1 cellular context compared by ENCODE assay signal in the genomic region with DNA sequence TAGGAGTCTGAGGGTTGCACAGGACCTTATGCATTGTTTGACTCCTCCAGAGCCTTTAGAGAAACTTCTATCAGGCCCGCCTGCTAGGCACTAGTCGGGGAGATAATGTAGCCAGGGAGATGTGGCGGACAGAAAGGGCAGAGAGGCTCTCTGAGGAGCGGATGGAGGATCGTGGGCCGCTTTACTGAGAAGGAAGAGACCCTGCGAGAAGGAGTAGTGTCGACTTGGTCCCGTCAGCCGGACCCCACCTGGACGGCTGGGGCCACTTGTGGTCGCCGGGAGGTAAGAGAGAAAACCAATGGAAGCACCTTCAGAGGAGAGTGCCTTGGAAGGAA.
TF ChIP-seq lines count a peak whose summit lies in the region.

No MANE protein-coding gene starts in this region.

TF ChIP-seq in K562, 482 proteins besides CTCF, POLR2A, EP300 and RAD21 (continued from another document):
- TF ChIP-seq, protein P1, sequence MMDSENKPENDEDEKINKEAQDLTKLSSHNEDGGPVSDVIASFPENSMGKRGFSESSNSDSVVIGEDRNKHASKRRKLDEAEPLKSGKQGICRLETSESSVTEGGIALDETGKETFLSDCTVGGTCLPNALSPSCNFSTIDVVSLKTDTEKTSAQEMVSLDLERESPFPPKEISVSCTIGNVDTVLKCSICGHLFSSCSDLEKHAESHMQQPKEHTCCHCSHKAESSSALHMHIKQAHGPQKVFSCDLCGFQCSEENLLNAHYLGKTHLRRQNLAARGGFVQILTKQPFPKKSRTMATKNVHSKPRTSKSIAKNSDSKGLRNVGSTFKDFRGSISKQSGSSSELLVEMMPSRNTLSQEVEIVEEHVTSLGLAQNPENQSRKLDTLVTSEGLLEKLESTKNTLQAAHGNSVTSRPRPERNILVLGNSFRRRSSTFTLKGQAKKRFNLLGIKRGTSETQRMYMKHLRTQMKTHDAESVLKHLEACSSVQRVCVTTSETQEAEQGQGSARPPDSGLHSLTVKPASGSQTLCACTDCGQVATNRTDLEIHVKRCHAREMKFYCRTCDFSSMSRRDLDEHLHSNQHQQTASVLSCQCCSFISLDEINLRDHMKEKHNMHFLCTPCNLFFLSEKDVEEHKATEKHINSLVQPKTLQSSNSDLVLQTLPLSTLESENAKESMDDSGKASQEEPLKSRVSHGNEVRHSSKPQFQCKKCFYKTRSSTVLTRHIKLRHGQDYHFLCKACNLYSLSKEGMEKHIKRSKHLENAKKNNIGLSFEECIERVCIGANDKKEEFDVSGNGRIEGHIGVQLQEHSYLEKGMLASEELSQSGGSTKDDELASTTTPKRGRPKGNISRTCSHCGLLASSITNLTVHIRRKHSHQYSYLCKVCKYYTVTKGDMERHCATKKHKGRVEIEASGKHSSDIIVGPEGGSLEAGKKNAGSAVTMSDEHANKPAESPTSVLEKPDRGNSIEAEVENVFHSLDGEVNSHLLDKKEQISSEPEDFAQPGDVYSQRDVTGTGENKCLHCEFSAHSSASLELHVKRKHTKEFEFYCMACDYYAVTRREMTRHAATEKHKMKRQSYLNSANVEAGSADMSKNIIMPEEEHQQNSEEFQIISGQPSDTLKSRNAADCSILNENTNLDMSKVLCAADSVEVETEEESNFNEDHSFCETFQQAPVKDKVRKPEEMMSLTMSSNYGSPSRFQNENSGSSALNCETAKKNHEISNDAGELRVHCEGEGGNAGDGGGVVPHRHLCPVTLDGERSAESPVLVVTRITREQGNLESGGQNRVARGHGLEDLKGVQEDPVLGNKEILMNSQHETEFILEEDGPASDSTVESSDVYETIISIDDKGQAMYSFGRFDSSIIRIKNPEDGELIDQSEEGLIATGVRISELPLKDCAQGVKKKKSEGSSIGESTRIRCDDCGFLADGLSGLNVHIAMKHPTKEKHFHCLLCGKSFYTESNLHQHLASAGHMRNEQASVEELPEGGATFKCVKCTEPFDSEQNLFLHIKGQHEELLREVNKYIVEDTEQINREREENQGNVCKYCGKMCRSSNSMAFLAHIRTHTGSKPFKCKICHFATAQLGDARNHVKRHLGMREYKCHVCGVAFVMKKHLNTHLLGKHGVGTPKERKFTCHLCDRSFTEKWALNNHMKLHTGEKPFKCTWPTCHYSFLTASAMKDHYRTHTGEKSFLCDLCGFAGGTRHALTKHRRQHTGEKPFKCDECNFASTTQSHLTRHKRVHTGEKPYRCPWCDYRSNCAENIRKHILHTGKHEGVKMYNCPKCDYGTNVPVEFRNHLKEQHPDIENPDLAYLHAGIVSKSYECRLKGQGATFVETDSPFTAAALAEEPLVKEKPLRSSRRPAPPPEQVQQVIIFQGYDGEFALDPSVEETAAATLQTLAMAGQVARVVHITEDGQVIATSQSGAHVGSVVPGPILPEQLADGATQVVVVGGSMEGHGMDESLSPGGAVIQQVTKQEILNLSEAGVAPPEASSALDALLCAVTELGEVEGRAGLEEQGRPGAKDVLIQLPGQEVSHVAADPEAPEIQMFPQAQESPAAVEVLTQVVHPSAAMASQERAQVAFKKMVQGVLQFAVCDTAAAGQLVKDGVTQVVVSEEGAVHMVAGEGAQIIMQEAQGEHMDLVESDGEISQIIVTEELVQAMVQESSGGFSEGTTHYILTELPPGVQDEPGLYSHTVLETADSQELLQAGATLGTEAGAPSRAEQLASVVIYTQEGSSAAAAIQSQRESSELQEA (IDR thresholded peaks at IDR 0.05; ENCODE audit: low read depth) = no peak
- TF ChIP-seq SMAD3 (CRISPR knock-in tag; conservative IDR thresholded peaks at IDR 0.05) = no peak
- TF ChIP-seq XRCC3 (IDR thresholded peaks at IDR 0.05) = no peak
- TF ChIP-seq, protein P2, sequence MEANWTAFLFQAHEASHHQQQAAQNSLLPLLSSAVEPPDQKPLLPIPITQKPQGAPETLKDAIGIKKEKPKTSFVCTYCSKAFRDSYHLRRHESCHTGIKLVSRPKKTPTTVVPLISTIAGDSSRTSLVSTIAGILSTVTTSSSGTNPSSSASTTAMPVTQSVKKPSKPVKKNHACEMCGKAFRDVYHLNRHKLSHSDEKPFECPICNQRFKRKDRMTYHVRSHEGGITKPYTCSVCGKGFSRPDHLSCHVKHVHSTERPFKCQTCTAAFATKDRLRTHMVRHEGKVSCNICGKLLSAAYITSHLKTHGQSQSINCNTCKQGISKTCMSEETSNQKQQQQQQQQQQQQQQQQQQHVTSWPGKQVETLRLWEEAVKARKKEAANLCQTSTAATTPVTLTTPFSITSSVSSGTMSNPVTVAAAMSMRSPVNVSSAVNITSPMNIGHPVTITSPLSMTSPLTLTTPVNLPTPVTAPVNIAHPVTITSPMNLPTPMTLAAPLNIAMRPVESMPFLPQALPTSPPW (CRISPR knock-in tag; IDR thresholded peaks at IDR 0.05) = no peak
- TF ChIP-seq KDM5B (IDR thresholded peaks at IDR 0.05; ENCODE audit: insufficient replicate concordance, low read depth, low read length) = no peak
- TF ChIP-seq SREBF1 (IDR thresholded peaks at IDR 0.05; ENCODE audit: borderline replicate concordance, low read depth, low read length) = no peak
- no peak for TF ChIP-seq DMBX1 (CRISPR knock-in tag; IDR thresholded peaks at IDR 0.05; ENCODE audit: borderline replicate concordance)
- TF ChIP-seq BRF1 (IDR thresholded peaks at IDR 0.05; ENCODE audit: borderline replicate concordance, extremely low read depth, insufficient read length) = no peak
- no peak for TF ChIP-seq HEY1 (CRISPR knock-in tag; IDR thresholded peaks at IDR 0.05; ENCODE audit: borderline replicate concordance)
- no peak for TF ChIP-seq ZC3H11A (IDR thresholded peaks at IDR 0.05; ENCODE audit: low read depth, low read length)
- TF ChIP-seq IRF2 (CRISPR knock-in tag; IDR thresholded peaks at IDR 0.05) = no peak
- TF ChIP-seq, protein P3, sequence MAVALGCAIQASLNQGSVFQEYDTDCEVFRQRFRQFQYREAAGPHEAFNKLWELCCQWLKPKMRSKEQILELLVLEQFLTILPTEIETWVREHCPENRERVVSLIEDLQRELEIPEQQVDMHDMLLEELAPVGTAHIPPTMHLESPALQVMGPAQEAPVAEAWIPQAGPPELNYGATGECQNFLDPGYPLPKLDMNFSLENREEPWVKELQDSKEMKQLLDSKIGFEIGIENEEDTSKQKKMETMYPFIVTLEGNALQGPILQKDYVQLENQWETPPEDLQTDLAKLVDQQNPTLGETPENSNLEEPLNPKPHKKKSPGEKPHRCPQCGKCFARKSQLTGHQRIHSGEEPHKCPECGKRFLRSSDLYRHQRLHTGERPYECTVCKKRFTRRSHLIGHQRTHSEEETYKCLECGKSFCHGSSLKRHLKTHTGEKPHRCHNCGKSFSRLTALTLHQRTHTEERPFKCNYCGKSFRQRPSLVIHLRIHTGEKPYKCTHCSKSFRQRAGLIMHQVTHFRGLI (CRISPR knock-in tag; IDR thresholded peaks at IDR 0.05) = no peak
- TF ChIP-seq PURB (CRISPR knock-in tag; IDR thresholded peaks at IDR 0.05; ENCODE audit: low read depth) = no peak
- TF ChIP-seq ZNF561 (CRISPR knock-in tag; conservative IDR thresholded peaks at IDR 0.05) = no peak
- TF ChIP-seq ILK (tag; IDR thresholded peaks at IDR 0.05; ENCODE audit: borderline replicate concordance, low read depth) = no peak
- 0 out of 2 replicates have a peak, but pooled peaks have one; percentile 1 for TF ChIP-seq HDAC2 (IDR thresholded peaks at IDR 0.05)
- TF ChIP-seq, protein P4, sequence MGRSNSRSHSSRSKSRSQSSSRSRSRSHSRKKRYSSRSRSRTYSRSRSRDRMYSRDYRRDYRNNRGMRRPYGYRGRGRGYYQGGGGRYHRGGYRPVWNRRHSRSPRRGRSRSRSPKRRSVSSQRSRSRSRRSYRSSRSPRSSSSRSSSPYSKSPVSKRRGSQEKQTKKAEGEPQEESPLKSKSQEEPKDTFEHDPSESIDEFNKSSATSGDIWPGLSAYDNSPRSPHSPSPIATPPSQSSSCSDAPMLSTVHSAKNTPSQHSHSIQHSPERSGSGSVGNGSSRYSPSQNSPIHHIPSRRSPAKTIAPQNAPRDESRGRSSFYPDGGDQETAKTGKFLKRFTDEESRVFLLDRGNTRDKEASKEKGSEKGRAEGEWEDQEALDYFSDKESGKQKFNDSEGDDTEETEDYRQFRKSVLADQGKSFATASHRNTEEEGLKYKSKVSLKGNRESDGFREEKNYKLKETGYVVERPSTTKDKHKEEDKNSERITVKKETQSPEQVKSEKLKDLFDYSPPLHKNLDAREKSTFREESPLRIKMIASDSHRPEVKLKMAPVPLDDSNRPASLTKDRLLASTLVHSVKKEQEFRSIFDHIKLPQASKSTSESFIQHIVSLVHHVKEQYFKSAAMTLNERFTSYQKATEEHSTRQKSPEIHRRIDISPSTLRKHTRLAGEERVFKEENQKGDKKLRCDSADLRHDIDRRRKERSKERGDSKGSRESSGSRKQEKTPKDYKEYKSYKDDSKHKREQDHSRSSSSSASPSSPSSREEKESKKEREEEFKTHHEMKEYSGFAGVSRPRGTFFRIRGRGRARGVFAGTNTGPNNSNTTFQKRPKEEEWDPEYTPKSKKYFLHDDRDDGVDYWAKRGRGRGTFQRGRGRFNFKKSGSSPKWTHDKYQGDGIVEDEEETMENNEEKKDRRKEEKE (IDR thresholded peaks at IDR 0.05; ENCODE audit: borderline replicate concordance in 1 of 2, control insufficient read depth in 1 of 2, low read depth in 2 of 2, low read length in 1 of 2) = no peak
- TF ChIP-seq CBX5 (IDR thresholded peaks at IDR 0.05; ENCODE audit: borderline replicate concordance, low read depth) = no peak
- no peak for TF ChIP-seq ZC3H8 (IDR thresholded peaks at IDR 0.05)
- TF ChIP-seq PCBP1 (IDR thresholded peaks at IDR 0.05; ENCODE audit: low read depth, low read length, poor library complexity, severe bottlenecking) = no peak
